10 cellular contexts compared by ENCODE assay signal in the genomic region with DNA sequence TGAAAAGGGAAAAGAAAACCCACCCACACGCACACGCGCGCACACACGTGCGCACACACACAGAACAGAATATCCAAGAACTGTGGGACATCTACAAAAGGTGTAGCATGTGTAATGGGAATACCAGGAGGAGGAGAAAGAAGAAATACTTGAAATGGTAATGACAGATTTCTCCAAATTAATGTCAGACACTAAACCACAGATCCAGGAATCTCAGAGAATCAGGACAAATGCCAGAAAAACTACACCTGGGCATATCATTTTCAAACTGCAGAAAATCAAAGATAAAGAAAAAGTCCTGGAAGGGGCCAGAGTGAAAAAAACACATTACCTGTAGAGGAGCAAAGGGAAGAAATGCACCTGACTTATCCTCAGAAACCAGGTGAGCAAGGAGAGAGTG.
"Had no signal": no experiment of that assay in that cellular context is flagged by ENCODE, and none has a peak within 500 bp of the region (broad histone marks: within the 10 kb centered on the region; RNA-seq: fewer than 3 reads in every experiment).

No MANE protein-coding gene starts in this region.

- H3K4me3 ChIP-seq: GM23248, HAP-1 had no signal

- H3K4me1 ChIP-seq: HAP-1 had no signal

- H3K27ac Mint-ChIP-seq: IgD-negative memory B cell had no signal

- H3K9ac ChIP-seq: GM23248, KMS-11 had no signal

- H3K27ac ChIP-seq: GM23248, HL-60, KMS-11 had no signal

- H3K9me3 Mint-ChIP-seq: IgD-negative memory B cell had no signal

- H3K9me3 ChIP-seq: HAP-1 had no signal

- DNase-seq: GM23248, GOT3, H7, KBM-7 had no signal

- H2AFZ ChIP-seq: GM23248 had no signal

- H3K4me2 ChIP-seq: KMS-11 had no signal

- H3K36me3 ChIP-seq: HAP-1 had no signal

- ATAC-seq: HCT116, HepG2 had no signal
